ENCODE assay signal across 10 cellular contexts in the genomic region with DNA sequence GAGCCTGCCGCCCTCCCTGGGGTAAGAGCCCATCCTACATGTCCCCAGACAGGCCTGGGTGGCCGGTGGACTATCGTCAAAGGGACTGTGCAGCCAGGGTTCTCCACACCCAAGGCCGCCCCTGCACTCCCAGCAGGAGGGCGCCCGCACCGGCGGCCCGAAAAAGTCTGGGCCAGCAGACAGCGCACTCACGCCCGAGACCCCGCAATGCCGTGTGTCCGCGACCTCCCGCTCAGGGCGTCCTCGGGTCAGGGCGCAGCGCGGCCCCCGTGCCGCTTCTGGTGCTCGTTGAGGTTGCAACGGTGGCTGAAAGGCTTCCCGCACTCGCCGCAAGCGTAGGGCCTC. TPM values are rescaled to one million over a fixed set of nuclear protein-coding genes. Genes with fewer than 3 reads are reported as not detected.
A peak's percentile ranks its signal among the peaks of the same experiment; 100 is the strongest.
DNase-seq lines count a peak whose midpoint lies in the region; ATAC-seq, FAIRE-seq and TF ChIP-seq lines count a peak whose summit lies in the region.
"Had no signal": no experiment of that assay in that cellular context is flagged by ENCODE, and none has a peak within 500 bp of the region (broad histone marks: within the 10 kb centered on the region; RNA-seq: fewer than 3 reads in every experiment).

No MANE protein-coding gene starts in this region.

- no peak for DNase-seq in activated T-cell treated with anti-CD3 and anti-CD28 coated beads, Interleukin-2, amount 50 U/mL, for 72 hours
- DNase-seq in activated T-cell treated with anti-CD3 and anti-CD28 coated beads, Interleukin-2, amount 50 U/mL, for 1 hour, result no peak
- no peak for DNase-seq in K562 (ENCODE audit: extremely low read depth in 1 of 4, low spot score in 3 of 4)
- DNase-seq in memory B cell (ENCODE audit: low spot score in 2 of 2), result no peak
- DNase-seq in DMS79 (lab: John Stamatoyannopoulos, UW), result no peak
- no peak for DNase-seq in nucleus accumbens (lab: John Stamatoyannopoulos, UW)
- no peak for DNase-seq in stimulated activated CD4-positive, alpha-beta T cell treated with anti-CD3 and anti-CD28 coated beads, Interleukin-2, amount 100 ng/mL, for 48 hours

- no peak for FAIRE-seq in K562 (lab: Jason Lieb, UNC)

- TF ChIP-seq POLR2A in K562 (conservative IDR thresholded peaks at IDR 0.05), result no peak

- no peak overlapping the region for H3K9ac ChIP-seq in K562 (ENCODE audit: insufficient read depth in 1 of 2, low read depth in 2 of 2, low read length in 2 of 2)
- H3K9ac ChIP-seq: neural progenitor cell had no signal

- H2AFZ ChIP-seq in K562 (ENCODE audit: low read depth, low read length), result no peak overlapping the region
- H2AFZ ChIP-seq: neural progenitor cell had no signal

- H3K4me3 ChIP-seq in K562, result no peak overlapping the region
- H3K4me3 ChIP-seq in thymus (ENCODE audit: low read length), result peak overlapping the region; percentile 52
- H3K4me3 ChIP-seq: neural progenitor cell had no signal

- WGBS in K562 (ENCODE audit: insufficient coverage, low coverage, missing lambda C conversion rate), result 81% methylated on average over 21 of the region's 30 CpGs
- WGBS in thymus, result 28% methylated on average over 30 of the region's 30 CpGs

- no peaks in the 10 kb centered on the region for H3K27me3 ChIP-seq in K562 (ENCODE audit: control insufficient read depth in 2 of 2, insufficient read depth in 2 of 2, low read length in 2 of 2)
- H3K27me3 ChIP-seq in thymus (ENCODE audit: control insufficient read depth, insufficient read depth), result peaks cover 13% of the 10 kb centered on the region
- H3K27me3 ChIP-seq: ascending aorta, neural progenitor cell had no signal

- peak overlapping the region; percentile 63 to 64 for H3K4me3 Mint-ChIP-seq in activated T-cell treated with anti-CD3 and anti-CD28 coated beads, Interleukin-2, amount 50 U/mL, for 72 hours
- H3K4me3 Mint-ChIP-seq in memory B cell, result peak overlapping the region; percentile 68
- H3K4me3 Mint-ChIP-seq: neural progenitor cell had no signal

- peaks cover under 1% of the 10 kb centered on the region for H3K4me1 Mint-ChIP-seq in activated T-cell treated with anti-CD3 and anti-CD28 coated beads, Interleukin-2, amount 50 U/mL, for 72 hours (ENCODE audit: low read depth)
- H3K4me1 Mint-ChIP-seq in memory B cell, result peaks cover 2% of the 10 kb centered on the region

- H3K79me2 ChIP-seq in K562 (ENCODE audit: control insufficient read depth, insufficient read depth, low read length), result no peaks in the 10 kb centered on the region

- H3K9me3 ChIP-seq in K562 (replicated peaks; ENCODE audit: control insufficient read depth, insufficient read depth, low read depth, low read length) (no peaks in the 10 kb centered on the region), thymus (ENCODE audit: control insufficient read depth) (no peaks in the 10 kb centered on the region)
- H3K9me3 ChIP-seq: ascending aorta had no signal

- no peak overlapping the region for H3K27ac ChIP-seq in K562 (ENCODE audit: extremely low read depth, low read depth, low read length)
- no peak overlapping the region for H3K27ac ChIP-seq in thymus (ENCODE audit: low read depth)
- H3K27ac ChIP-seq: ascending aorta, neural progenitor cell had no signal

- H3K9me1 ChIP-seq in K562 (ENCODE audit: control insufficient read depth, insufficient read depth, low read length), result no peaks in the 10 kb centered on the region

- no peak overlapping the region for H3K27ac Mint-ChIP-seq in activated T-cell treated with anti-CD3 and anti-CD28 coated beads, Interleukin-2, amount 50 U/mL, for 72 hours
- no peak overlapping the region for H3K27ac Mint-ChIP-seq in memory B cell
- H3K27ac Mint-ChIP-seq: neural progenitor cell had no signal

- H4K20me1 ChIP-seq in K562 (replicated peaks; ENCODE audit: control insufficient read depth, insufficient read depth, low read length), result no peaks in the 10 kb centered on the region

- TF ChIP-seq RAD21 in K562 (CRISPR knock-in tag; conservative IDR thresholded peaks at IDR 0.05 in 1 of 2, IDR thresholded peaks at IDR 0.05 in 1 of 2), result no peak

- no peaks in the 10 kb centered on the region for H3K9me3 Mint-ChIP-seq in activated T-cell treated with anti-CD3 and anti-CD28 coated beads, Interleukin-2, amount 50 U/mL, for 72 hours
- H3K9me3 Mint-ChIP-seq in memory B cell, result no peaks in the 10 kb centered on the region
- H3K9me3 Mint-ChIP-seq: neural progenitor cell had no signal

- no peak for TF ChIP-seq CTCF in K562 (IDR thresholded peaks at IDR 0.05 in 2 of 3, conservative IDR thresholded peaks at IDR 0.05 in 1 of 3; ENCODE audit: insufficient read depth in 2 of 3, low read depth in 1 of 3, low read length in 3 of 3)

- H3K4me2 ChIP-seq in K562 (ENCODE audit: insufficient read depth, low read length), result no peak overlapping the region
- H3K4me2 ChIP-seq: neural progenitor cell had no signal

- POLR2A ChIA-PET in K562 (lab: Yijun Ruan, JAX), result interaction anchor here (1.2 kb wide), 1 partner anchor 10 kb away, joined by 3 read pairs; no protein-coding TSS in a partner anchor

- no peaks in the 10 kb centered on the region for H3K36me3 ChIP-seq in K562 (ENCODE audit: control insufficient read depth, insufficient read depth, low read length)
- H3K36me3 ChIP-seq in thymus (ENCODE audit: control insufficient read depth, insufficient read depth), result peaks cover 4% of the 10 kb centered on the region
- H3K36me3 ChIP-seq: ascending aorta, neural progenitor cell had no signal

- peak; percentile 3 to 8 for ATAC-seq in activated T-cell treated with anti-CD3 and anti-CD28 coated beads, Interleukin-2, amount 50 U/mL, for 72 hours (replicated peaks in 1 of 2)
- no peak for ATAC-seq in K562
- no peak for ATAC-seq in memory B cell (ENCODE audit: low read depth)

- H3K4me1 ChIP-seq in K562 (replicated peaks in 1 of 2; ENCODE audit: control insufficient read depth in 2 of 2, insufficient read depth in 2 of 2, low read length in 2 of 2) (peaks cover 0 to 26% of the 10 kb centered on the region in 2 experiments; a peak in 2 of 5 replicates), thymus (ENCODE audit: control insufficient read depth, insufficient read depth, low read length) (peaks cover 8% of the 10 kb centered on the region)
- H3K4me1 ChIP-seq: neural progenitor cell had no signal

- in situ Hi-C loops in K562 (cut with MboI), result no loop called here

- H3K27me3 Mint-ChIP-seq in activated T-cell treated with anti-CD3 and anti-CD28 coated beads, Interleukin-2, amount 50 U/mL, for 72 hours (ENCODE audit: low read depth), result no peaks in the 10 kb centered on the region
- no peaks in the 10 kb centered on the region for H3K27me3 Mint-ChIP-seq in memory B cell

- H3K36me3 Mint-ChIP-seq in activated T-cell treated with anti-CD3 and anti-CD28 coated beads, Interleukin-2, amount 50 U/mL, for 72 hours (ENCODE audit: insufficient read depth in 2 of 2), result no peaks in the 10 kb centered on the region
- peaks cover 6% of the 10 kb centered on the region for H3K36me3 Mint-ChIP-seq in memory B cell

- no TSS peak for BruUV-seq in K562 (replicated peaks; lab: Mats Ljungman, UMichigan)

- TF ChIP-seq EP300 in K562 (IDR thresholded peaks at IDR 0.05; ENCODE audit: low read length), result no peak

- intact Hi-C loops in K562 (cut with micrococcal nuclease), result no loop called here

- CTCF ChIA-PET in K562 (lab: Yijun Ruan, JAX; ENCODE audit: low intra/inter-chr PET ratio), result no interaction called here

RNA-seq across cellular contexts. Expression of gene A1BG, which starts 2.6 kb away (rescaled TPM):
- 10 to 100 TPM; 25.4 to 33.2 TPM for total RNA-seq in activated T-cell treated with anti-CD3 and anti-CD28 coated beads, Interleukin-2, amount 50 U/mL, for 72 hours
- total RNA-seq in K562 (2011; cell fraction: chromatin; rRNA removed; ENCODE audit: low replicate concordance), result 2.7 and 6.5 TPM in 2 replicates
- total RNA-seq in K562 (2011; cell fraction: nucleolus; rRNA removed), result 3.0 and 4.8 TPM in 2 replicates
- 4.9 and 5.3 TPM in 2 replicates for total RNA-seq in K562 (2011; cell fraction: nucleoplasm; rRNA removed)
- total RNA-seq in K562 (2014; rRNA removed) (19.8 and 24.6 TPM in 2 replicates), K562 (2014; rRNA removed; fragmentation: Illumina TruSeq; extraction: Trizol) (0.76 and 0.96 TPM in 2 replicates), K562 (2015; rRNA removed; fragmentation: Illumina TruSeq; extraction: Trizol) (3.1 and 3.6 TPM in 2 replicates), K562 (2021) (11.8 and 12.1 TPM in 2 replicates)
- polyA plus RNA-seq in K562 (2011; rRNA removed) (2.6 and 5.7 TPM in 2 replicates), K562 (2014; fragmentation: Illumina TruSeq; extraction: Trizol) (0.10 and 1.5 TPM in 2 replicates), K562 (2014; fragmentation: Nextera tagmentation; extraction: Ambion mirVana) (1 to 10 TPM; 1.2 to 2.4 TPM), K562 (2014; rRNA removed) (14.0 and 15.9 TPM in 2 replicates), thymus (77.3 TPM)
- polyA plus RNA-seq in K562 (2011; cell fraction: cytosol; rRNA removed), result 14.5 and 55.0 TPM in 2 replicates
- polyA plus RNA-seq in K562 (2011; cell fraction: nucleus; rRNA removed), result 4.9 and 5.4 TPM in 2 replicates
- 12.0 and 15.2 TPM in 2 replicates for polyA plus RNA-seq in K562 (2012)
- polyA minus RNA-seq in K562 (2011; rRNA and poly(A)+ RNA removed), result 0.51 and 0.56 TPM in 2 replicates
- polyA minus RNA-seq in K562 (2011; cell fraction: cytosol; rRNA and poly(A)+ RNA removed), result 0.48 and 3.5 TPM in 2 replicates
- polyA minus RNA-seq in K562 (2011; cell fraction: nucleus; rRNA and poly(A)+ RNA removed), result 1.3 and 1.6 TPM in 2 replicates

RNA-seq across cellular contexts. Expression of gene ZNF497, which starts 6.7 kb away (rescaled TPM):
- total RNA-seq in activated T-cell treated with anti-CD3 and anti-CD28 coated beads, Interleukin-2, amount 50 U/mL, for 72 hours, result 1 to 10 TPM; 1.5 to 2.4 TPM
- 4.1 and 7.1 TPM in 2 replicates for total RNA-seq in K562 (2011; cell fraction: chromatin; rRNA removed; ENCODE audit: low replicate concordance)
- 3.7 and 6.0 TPM in 2 replicates for total RNA-seq in K562 (2011; cell fraction: nucleolus; rRNA removed)
- 1.8 and 2.1 TPM in 2 replicates for total RNA-seq in K562 (2011; cell fraction: nucleoplasm; rRNA removed)
- total RNA-seq in K562 (2014; rRNA removed) (0.45 and 0.98 TPM in 2 replicates), K562 (2014; rRNA removed; fragmentation: Illumina TruSeq; extraction: Trizol) (0.22 and 0.29 TPM in 2 replicates), K562 (2015; rRNA removed; fragmentation: Illumina TruSeq; extraction: Trizol) (0.43 and 0.57 TPM in 2 replicates), K562 (2021) (0.89 and 0.96 TPM in 2 replicates)
- polyA plus RNA-seq in K562 (2011; rRNA removed) (0.96 and 0.98 TPM in 2 replicates), K562 (2014; fragmentation: Illumina TruSeq; extraction: Trizol) (0.24 and 0.36 TPM in 2 replicates), K562 (2014; fragmentation: Nextera tagmentation; extraction: Ambion mirVana) (under 1 TPM in 1 of 2 experiments, not detected in 1; 0.06 TPM), K562 (2014; rRNA removed) (0.56 and 0.63 TPM in 2 replicates), thymus (1.3 TPM)
- polyA plus RNA-seq in K562 (2011; cell fraction: cytosol; rRNA removed), result 0.81 and 2.7 TPM in 2 replicates
- 3.2 and 8.8 TPM in 2 replicates for polyA plus RNA-seq in K562 (2011; cell fraction: nucleus; rRNA removed)
- polyA plus RNA-seq in K562 (2012), result 1.0 and 2.0 TPM in 2 replicates
- polyA minus RNA-seq in K562 (2011; rRNA and poly(A)+ RNA removed), result 0.74 and 0.93 TPM in 2 replicates
- 0.57 and 0.82 TPM in 2 replicates for polyA minus RNA-seq in K562 (2011; cell fraction: cytosol; rRNA and poly(A)+ RNA removed)
- polyA minus RNA-seq in K562 (2011; cell fraction: nucleus; rRNA and poly(A)+ RNA removed), result 1.5 and 2.1 TPM in 2 replicates
- total RNA-seq: ascending aorta had no signal

RNA-seq across cellular contexts. Expression of gene ZNF837, which starts 25.0 kb away (rescaled TPM):
- 1 to 10 TPM; 2.3 to 3.0 TPM for total RNA-seq in activated T-cell treated with anti-CD3 and anti-CD28 coated beads, Interleukin-2, amount 50 U/mL, for 72 hours
- 1.00 TPM in 1 of 2 replicates, not detected in the other for total RNA-seq in K562 (2011; cell fraction: chromatin; rRNA removed; ENCODE audit: low replicate concordance)
- total RNA-seq in K562 (2011; cell fraction: nucleolus; rRNA removed), result 0.83 and 1.1 TPM in 2 replicates
- 0.31 and 0.37 TPM in 2 replicates for total RNA-seq in K562 (2011; cell fraction: nucleoplasm; rRNA removed)
- total RNA-seq in K562 (2014; rRNA removed) (1.8 and 2.1 TPM in 2 replicates), K562 (2014; rRNA removed; fragmentation: Illumina TruSeq; extraction: Trizol) (not detected in 2 replicates), K562 (2015; rRNA removed; fragmentation: Illumina TruSeq; extraction: Trizol) (0.11 TPM in 2 replicates), K562 (2021) (0.54 and 1.2 TPM in 2 replicates)
- polyA plus RNA-seq in K562 (2011; rRNA removed) (0.21 and 0.28 TPM in 2 replicates), K562 (2014; fragmentation: Illumina TruSeq; extraction: Trizol) (0.10 TPM in 1 of 2 replicates, not detected in the other), K562 (2014; fragmentation: Nextera tagmentation; extraction: Ambion mirVana) (not detected), K562 (2014; rRNA removed) (0.57 and 0.73 TPM in 2 replicates), thymus (2.9 TPM)
- polyA plus RNA-seq in K562 (2011; cell fraction: cytosol; rRNA removed), result 0.55 and 3.2 TPM in 2 replicates
- 0.62 and 1.3 TPM in 2 replicates for polyA plus RNA-seq in K562 (2011; cell fraction: nucleus; rRNA removed)
- polyA plus RNA-seq in K562 (2012), result 0.43 and 1.1 TPM in 2 replicates
- polyA minus RNA-seq in K562 (2011; rRNA and poly(A)+ RNA removed), result not detected in 2 replicates
- polyA minus RNA-seq in K562 (2011; cell fraction: cytosol; rRNA and poly(A)+ RNA removed), result 0.67 and 1.1 TPM in 2 replicates
- 0.44 and 0.54 TPM in 2 replicates for polyA minus RNA-seq in K562 (2011; cell fraction: nucleus; rRNA and poly(A)+ RNA removed)
- total RNA-seq: ascending aorta had no signal

RNA-seq across cellular contexts. Expression of gene ZSCAN22, which starts 29.1 kb away (rescaled TPM):
- 1 to 10 TPM; 4.0 to 5.0 TPM for total RNA-seq in activated T-cell treated with anti-CD3 and anti-CD28 coated beads, Interleukin-2, amount 50 U/mL, for 72 hours
- total RNA-seq in K562 (2011; cell fraction: chromatin; rRNA removed; ENCODE audit: low replicate concordance), result 8.8 and 18.4 TPM in 2 replicates
- total RNA-seq in K562 (2011; cell fraction: nucleolus; rRNA removed), result 11.1 and 14.3 TPM in 2 replicates
- 13.6 and 15.6 TPM in 2 replicates for total RNA-seq in K562 (2011; cell fraction: nucleoplasm; rRNA removed)
- total RNA-seq in K562 (2014; rRNA removed) (2.6 and 3.0 TPM in 2 replicates), K562 (2014; rRNA removed; fragmentation: Illumina TruSeq; extraction: Trizol) (3.0 and 3.1 TPM in 2 replicates), K562 (2015; rRNA removed; fragmentation: Illumina TruSeq; extraction: Trizol) (4.0 and 4.1 TPM in 2 replicates), K562 (2021) (5.3 and 5.4 TPM in 2 replicates)
- polyA plus RNA-seq in K562 (2011; rRNA removed) (4.8 and 5.7 TPM in 2 replicates), K562 (2014; fragmentation: Illumina TruSeq; extraction: Trizol) (3.0 and 3.2 TPM in 2 replicates), K562 (2014; fragmentation: Nextera tagmentation; extraction: Ambion mirVana) (1 to 10 TPM in 1 of 2 experiments, under 1 TPM in 1; 0.98 to 1.9 TPM), K562 (2014; rRNA removed) (2.5 and 2.7 TPM in 2 replicates), thymus (1.2 TPM)
- polyA plus RNA-seq in K562 (2011; cell fraction: cytosol; rRNA removed), result 6.2 TPM in 2 replicates
- 5.1 and 5.3 TPM in 2 replicates for polyA plus RNA-seq in K562 (2011; cell fraction: nucleus; rRNA removed)
- polyA plus RNA-seq in K562 (2012), result 1.8 and 2.5 TPM in 2 replicates
- 8.5 and 10.1 TPM in 2 replicates for polyA minus RNA-seq in K562 (2011; rRNA and poly(A)+ RNA removed)
- polyA minus RNA-seq in K562 (2011; cell fraction: cytosol; rRNA and poly(A)+ RNA removed), result 3.3 and 4.2 TPM in 2 replicates
- 4.4 and 6.1 TPM in 2 replicates for polyA minus RNA-seq in K562 (2011; cell fraction: nucleus; rRNA and poly(A)+ RNA removed)

RNA-seq across cellular contexts. Expression of gene RPS5, which starts 31.2 kb away (rescaled TPM):
- total RNA-seq in activated T-cell treated with anti-CD3 and anti-CD28 coated beads, Interleukin-2, amount 50 U/mL, for 72 hours, result 1,000 to 10,000 TPM; 1,499 to 1,539 TPM
- 345 and 934 TPM in 2 replicates for total RNA-seq in K562 (2011; cell fraction: chromatin; rRNA removed; ENCODE audit: low replicate concordance)
- 1,499 and 1,711 TPM in 2 replicates for total RNA-seq in K562 (2011; cell fraction: nucleolus; rRNA removed)
- 1,436 and 2,256 TPM in 2 replicates for total RNA-seq in K562 (2011; cell fraction: nucleoplasm; rRNA removed)
- total RNA-seq in K562 (2014; rRNA removed) (3,570 and 3,842 TPM in 2 replicates), K562 (2014; rRNA removed; fragmentation: Illumina TruSeq; extraction: Trizol) (800 and 1,228 TPM in 2 replicates), K562 (2015; rRNA removed; fragmentation: Illumina TruSeq; extraction: Trizol) (1,556 and 1,583 TPM in 2 replicates), K562 (2021) (2,248 and 2,336 TPM in 2 replicates)
- polyA plus RNA-seq in K562 (2011; rRNA removed) (3,238 and 3,879 TPM in 2 replicates), K562 (2014; fragmentation: Illumina TruSeq; extraction: Trizol) (1,865 and 2,679 TPM in 2 replicates), K562 (2014; fragmentation: Nextera tagmentation; extraction: Ambion mirVana) (1,000 to 10,000 TPM; 2,484 to 2,751 TPM), K562 (2014; rRNA removed) (3,494 and 3,885 TPM in 2 replicates), thymus (942 TPM)
- polyA plus RNA-seq in K562 (2011; cell fraction: cytosol; rRNA removed), result 6,312 and 9,379 TPM in 2 replicates
- 1,727 and 2,219 TPM in 2 replicates for polyA plus RNA-seq in K562 (2011; cell fraction: nucleus; rRNA removed)
- 2,682 and 3,255 TPM in 2 replicates for polyA plus RNA-seq in K562 (2012)
- polyA minus RNA-seq in K562 (2011; rRNA and poly(A)+ RNA removed), result 2,086 and 2,630 TPM in 2 replicates
- 1,081 and 1,118 TPM in 2 replicates for polyA minus RNA-seq in K562 (2011; cell fraction: cytosol; rRNA and poly(A)+ RNA removed)
- 377 and 605 TPM in 2 replicates for polyA minus RNA-seq in K562 (2011; cell fraction: nucleus; rRNA and poly(A)+ RNA removed)

Comparison
In these comparisons a context has a peak if more than half of its experiments do, and no peak if none do; other contexts are left out.
1. ATAC-seq: peak in activated T-cell treated with anti-CD3 and anti-CD28 coated beads, Interleukin-2, amount 50 U/mL, for 72 hours (2 of 2); none in K562 (single experiment) and memory B cell (single experiment).